ENCODE assay signal across 1 cellular context in genomic region chr17:55555772-55556171, GRCh38.
TF ChIP-seq lines count a peak whose summit lies in the region.

No MANE protein-coding gene starts in this region.

TF ChIP-seq in HepG2, 621 proteins besides CTCF, POLR2A, EP300 and RAD21 (continued from another document):
- TF ChIP-seq MED8 (CRISPR knock-in tag; IDR thresholded peaks at IDR 0.05; ENCODE audit: insufficient replicate concordance): no peak
- TF ChIP-seq SRY (CRISPR knock-in tag; IDR thresholded peaks at IDR 0.05): no peak
- TF ChIP-seq SMAD3 (CRISPR knock-in tag; IDR thresholded peaks at IDR 0.05): no peak
- TF ChIP-seq TSC22D2 (CRISPR knock-in tag; IDR thresholded peaks at IDR 0.05; ENCODE audit: borderline replicate concordance): no peak
- no peak for TF ChIP-seq CBX2 (IDR thresholded peaks at IDR 0.05; ENCODE audit: low read depth, low read length)
- no peak for TF ChIP-seq CBX2 (CRISPR knock-in tag; IDR thresholded peaks at IDR 0.05; ENCODE audit: low read depth)
- no peak for TF ChIP-seq ZNF569 (CRISPR knock-in tag; IDR thresholded peaks at IDR 0.05; ENCODE audit: borderline replicate concordance)
- TF ChIP-seq ZNF576 (CRISPR knock-in tag; IDR thresholded peaks at IDR 0.05): no peak
- TF ChIP-seq ZNF460 (CRISPR knock-in tag; IDR thresholded peaks at IDR 0.05; ENCODE audit: borderline replicate concordance): no peak
TF ChIP-seq in HepG2: peak in this region for 0.
